Comparison of ENCODE assay signal across 6 cellular contexts in the genomic region with DNA sequence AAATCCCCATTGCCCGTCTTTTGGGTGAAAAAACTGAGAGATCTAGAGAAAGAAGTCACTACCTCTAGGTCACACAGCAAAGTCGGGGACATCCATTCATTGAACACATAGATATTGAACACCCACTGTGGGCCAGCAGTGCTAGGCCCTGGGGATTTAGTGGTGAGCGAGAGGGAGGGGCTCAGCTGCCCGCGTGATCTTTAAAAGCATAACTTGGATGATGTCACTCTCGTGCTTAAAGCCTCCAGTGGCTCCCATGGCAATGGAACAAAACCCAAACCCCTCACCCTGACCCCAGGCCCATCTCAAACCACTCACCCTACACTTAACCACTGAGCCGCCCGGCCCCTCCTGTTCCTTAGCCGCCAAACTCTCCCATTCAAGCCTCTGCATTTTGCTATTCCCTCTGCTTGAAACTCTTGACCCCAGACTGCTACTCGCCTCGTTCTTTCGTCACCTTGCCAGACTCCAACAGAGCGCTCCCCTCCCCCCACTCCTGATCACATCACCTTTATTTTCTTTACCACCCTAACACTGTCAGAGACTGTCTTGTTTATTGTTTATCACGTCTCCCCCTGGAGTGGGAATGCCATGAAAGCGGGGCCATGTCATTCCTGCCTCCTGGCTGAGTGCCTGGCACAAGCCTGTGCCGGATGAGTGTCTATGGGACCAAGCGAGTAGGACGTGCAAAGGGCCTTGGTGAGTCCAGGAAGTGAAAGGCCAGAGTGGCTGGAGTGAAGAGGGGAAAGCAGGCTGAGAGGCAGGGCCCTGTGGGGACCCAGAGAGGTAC.
DNase-seq lines count a peak whose midpoint lies in the region; ATAC-seq lines count a peak whose summit lies in the region.

No MANE protein-coding gene starts in this region.

- peak overlapping the region; percentile 37; the same call in 1 of the 2 replicates for H3K9ac ChIP-seq in iPS-20b (ENCODE audit: low read depth, low read length)

- H3K27me3 ChIP-seq in iPS-20b (ENCODE audit: insufficient read depth, low read length) = peaks cover 35% of the 10 kb centered on the region

- H3K27ac ChIP-seq in iPS-20b (ENCODE audit: low read length) = no peak overlapping the region

- DNase-seq in GM03348 (ENCODE audit: low spot score) = peak; percentile 64
- peak; percentile 70 for DNase-seq in SW480 (ENCODE audit: low spot score)
- no peak for DNase-seq in KG1 (lab: John Stamatoyannopoulos, UW)
- no peak for DNase-seq in amygdala (lab: John Stamatoyannopoulos, UW)

- H3K36me3 ChIP-seq in iPS-20b (ENCODE audit: insufficient read depth, low read depth, low read length) = 0 out of 2 replicates have a peak, but pooled peaks cover 5% of the 10 kb centered on the region

- no peaks in the 10 kb centered on the region for H3K9me3 ChIP-seq in iPS-20b (ENCODE audit: insufficient read depth, low read depth, low read length)

- ATAC-seq in HG03066 (IDR thresholded peaks at IDR 0.05; ENCODE audit: low read depth, unreplicated experiment) = peak; percentile 29

- H3K4me3 ChIP-seq in iPS-20b (ENCODE audit: low read length) = peak overlapping the region; percentile 68

- no peaks in the 10 kb centered on the region; the same call in 1 of the 2 replicates for H3K4me1 ChIP-seq in iPS-20b (ENCODE audit: insufficient read depth, low read length)

Comparison
In these comparisons a context has a peak if more than half of its experiments do, and no peak if none do; other contexts are left out.
1. DNase-seq: peak in GM03348 (single experiment) and SW480 (single experiment); none in KG1 (single experiment) and amygdala (0 of 56).